ENCODE assay signal across 35 cellular contexts in genomic region chr16:9360075-9360474, GRCh38.
"Had no signal": no experiment of that assay in that cellular context is flagged by ENCODE, and none has a peak within 500 bp of the region (broad histone marks: within the 10 kb centered on the region; RNA-seq: fewer than 3 reads in every experiment).

No MANE protein-coding gene starts in this region.

- H3K27ac ChIP-seq: ascending aorta, brain microvascular endothelial cell, breast epithelium, VCaP had no signal

- H3K36me3 Mint-ChIP-seq: activated CD4-positive, alpha-beta memory T cell treated with anti-CD3 and anti-CD28 coated beads for 36 hours; activated naive CD4-positive, alpha-beta T cell treated with anti-CD3 and anti-CD28 coated beads, Interleukin-2, amount 10 ng/mL, durations not matched to agents 7 days and 5 days; activated naive CD4-positive, alpha-beta T cell treated with anti-CD3 and anti-CD28 coated beads, Interleukin-2, amount 50 U/mL, for 24 hours; activated naive CD8-positive, alpha-beta T cell; activated naive CD8-positive, alpha-beta T cell treated with anti-CD3 and anti-CD28 coated beads, Interleukin-2, amount 10 ng/mL, durations not matched to agents 7 days and 5 days had no signal

- H3K9me3 Mint-ChIP-seq: activated naive CD8-positive, alpha-beta T cell treated with anti-CD3 and anti-CD28 coated beads, Interleukin-2, amount 10 ng/mL, durations not matched to agents 7 days and 5 days had no signal

- H3K36me3 ChIP-seq: ascending aorta, brain microvascular endothelial cell, breast epithelium had no signal

- H3K27ac Mint-ChIP-seq: activated B cell treated with CpG ODN at 0.5 μM for 24 hours; activated CD4-positive, alpha-beta memory T cell treated with anti-CD3 and anti-CD28 coated beads for 36 hours; activated CD4-positive, alpha-beta T cell treated with anti-CD3 and anti-CD28 coated beads, Interleukin-2, amount 10 ng/mL, durations not matched to agents 24 days and 14 days; activated CD8-positive, alpha-beta T cell treated with anti-CD3 and anti-CD28 coated beads for 36 hours; activated naive CD4-positive, alpha-beta T cell treated with anti-CD3 and anti-CD28 coated beads, Interleukin-2, amount 10 ng/mL, durations not matched to agents 7 days and 5 days; activated naive CD4-positive, alpha-beta T cell treated with anti-CD3 and anti-CD28 coated beads, Interleukin-2, amount 50 U/mL, for 24 hours; activated naive CD8-positive, alpha-beta T cell; activated naive CD8-positive, alpha-beta T cell treated with anti-CD3 and anti-CD28 coated beads, Interleukin-2, amount 10 ng/mL, durations not matched to agents 7 days and 5 days; activated naive CD8-positive, alpha-beta T cell treated with anti-CD3 and anti-CD28 coated beads, Interleukin-2, amount 50 U/mL, for 24 hours; activated T-cell treated with anti-CD3 and anti-CD28 coated beads, Interleukin-2, amount 50 U/mL, for 24 hours; activated T-helper 2 cell treated with anti-CD3 and anti-CD28 coated beads, Interferon-gamma antibody, Interleukin-2, Interleukin-4, amounts not matched to agents 10 μg/mL and 5 μg/mL and 100 μg/mL, durations not matched to agents 14 hours and 24 hours and 36 hours; T-helper 1 cell treated with Interleukin-12 subunit alpha and Interleukin-12 subunit beta and Interleukin-4 antibody, amounts not matched to agents 30 μg/mL and 1 μg/mL, for 36 hours; T-helper 2 cell treated with Interferon-gamma antibody and Interleukin-4, amounts not matched to agents 5 μg/mL and 100 μg/mL, for 36 hours had no signal

- H3K27me3 Mint-ChIP-seq: activated CD4-positive, alpha-beta memory T cell treated with anti-CD3 and anti-CD28 coated beads for 36 hours; activated CD4-positive, alpha-beta T cell treated with anti-CD3 and anti-CD28 coated beads, Interleukin-2, amount 10 ng/mL, durations not matched to agents 24 days and 14 days; activated CD8-positive, alpha-beta T cell treated with anti-CD3 and anti-CD28 coated beads for 36 hours; activated naive CD4-positive, alpha-beta T cell treated with anti-CD3 and anti-CD28 coated beads, Interleukin-2, amount 10 ng/mL, durations not matched to agents 7 days and 5 days; activated naive CD4-positive, alpha-beta T cell treated with anti-CD3 and anti-CD28 coated beads, Interleukin-2, amount 50 U/mL, for 24 hours; activated naive CD8-positive, alpha-beta T cell treated with anti-CD3 and anti-CD28 coated beads, Interleukin-2, amount 10 ng/mL, durations not matched to agents 7 days and 5 days; activated naive CD8-positive, alpha-beta T cell treated with anti-CD3 and anti-CD28 coated beads, Interleukin-2, amount 50 U/mL, for 24 hours; activated T-cell treated with anti-CD3 and anti-CD28 coated beads, Interleukin-2, amount 50 U/mL, for 24 hours had no signal

- H3K4me3 ChIP-seq: ascending aorta, breast epithelium had no signal

- ATAC-seq: activated CD8-positive, alpha-beta T cell treated with anti-CD3 and anti-CD28 coated beads for 36 hours; activated naive CD8-positive, alpha-beta T cell treated with anti-CD3 and anti-CD28 coated beads, Interleukin-2, amount 50 U/mL, for 24 hours had no signal

- DNase-seq: activated B cell treated with CpG ODN at 0.5 μM for 24 hours; activated CD4-positive, alpha-beta memory T cell treated with anti-CD3 and anti-CD28 coated beads for 36 hours; activated CD4-positive, alpha-beta T cell treated with anti-CD3 and anti-CD28 coated beads for 4 hours; activated CD4-positive, alpha-beta T cell treated with anti-CD3 and anti-CD28 coated beads, Interleukin-2, amount 10 ng/mL, durations not matched to agents 24 days and 14 days; activated CD4-positive, alpha-beta T cell treated with anti-CD3 and anti-CD28 coated beads, Interleukin-2, amount 50 U/mL, for 1 hour; activated CD4-positive, alpha-beta T cell treated with anti-CD3 and anti-CD28 coated beads, Interleukin-2, amount 50 U/mL, for 4 hours; activated CD4-positive, CD25-positive, alpha-beta regulatory T cell treated with anti-CD3 and anti-CD28 coated beads, Interleukin-2, amount 50 U/mL, for 72 hours; activated CD8-positive, alpha-beta memory T cell treated with anti-CD3 and anti-CD28 coated beads, Interleukin-2, amount 50 U/mL, for 4 hours; activated CD8-positive, alpha-beta T cell treated with anti-CD3 and anti-CD28 coated beads for 36 hours; activated effector memory CD4-positive, alpha-beta T cell treated with Interleukin-2 at 50 U/mL for 16 hours; activated gamma-delta T cell; activated naive CD4-positive, alpha-beta T cell treated with anti-CD3 and anti-CD28 coated beads, Interleukin-2, amount 10 ng/mL, durations not matched to agents 7 days and 5 days; activated naive CD4-positive, alpha-beta T cell treated with Interleukin-2 at 50 U/mL for 16 hours; activated naive CD8-positive, alpha-beta T cell treated with anti-CD3 and anti-CD28 coated beads, Interleukin-2, amount 10 ng/mL, durations not matched to agents 7 days and 5 days; activated naive CD8-positive, alpha-beta T cell treated with anti-CD3 and anti-CD28 coated beads, Interleukin-2, amount 50 U/mL, for 24 hours; activated T-cell treated with anti-CD3 and anti-CD28 coated beads for 4 hours; activated T-cell treated with anti-CD3 and anti-CD28 coated beads, Interleukin-2, amount 50 U/mL, for 24 hours; activated T-cell treated with anti-CD3 and anti-CD28 coated beads, Interleukin-2, amount 50 U/mL, for 48 hours; amygdala; anterior cingulate cortex; brain microvascular endothelial cell; central memory CD4-positive, alpha-beta T cell; SW 1271; T-helper 1 cell; T-helper 2 cell; T-helper 9 cell had no signal

- H3K4me3 Mint-ChIP-seq: activated B cell treated with CpG ODN at 0.5 μM for 24 hours; activated CD4-positive, alpha-beta memory T cell treated with anti-CD3 and anti-CD28 coated beads for 36 hours; activated CD4-positive, alpha-beta T cell treated with anti-CD3 and anti-CD28 coated beads, Interleukin-2, amount 10 ng/mL, durations not matched to agents 24 days and 14 days; activated CD8-positive, alpha-beta T cell treated with anti-CD3 and anti-CD28 coated beads for 36 hours; activated naive CD4-positive, alpha-beta T cell treated with anti-CD3 and anti-CD28 coated beads, Interleukin-2, amount 10 ng/mL, durations not matched to agents 7 days and 5 days; activated naive CD4-positive, alpha-beta T cell treated with anti-CD3 and anti-CD28 coated beads, Interleukin-2, amount 50 U/mL, for 24 hours; activated naive CD8-positive, alpha-beta T cell; activated naive CD8-positive, alpha-beta T cell treated with anti-CD3 and anti-CD28 coated beads, Interleukin-2, amount 10 ng/mL, durations not matched to agents 7 days and 5 days; activated naive CD8-positive, alpha-beta T cell treated with anti-CD3 and anti-CD28 coated beads, Interleukin-2, amount 50 U/mL, for 24 hours; activated T-cell treated with anti-CD3 and anti-CD28 coated beads, Interleukin-2, amount 50 U/mL, for 24 hours; T-helper 1 cell treated with Interleukin-12 subunit alpha and Interleukin-12 subunit beta and Interleukin-4 antibody, amounts not matched to agents 30 μg/mL and 1 μg/mL, for 36 hours; T-helper 2 cell treated with Interferon-gamma antibody and Interleukin-4, amounts not matched to agents 5 μg/mL and 100 μg/mL, for 36 hours had no signal

- FAIRE-seq: TTC549 had no signal

- H3K4me1 Mint-ChIP-seq: activated B cell treated with CpG ODN at 0.5 μM for 24 hours; activated CD4-positive, alpha-beta T cell treated with anti-CD3 and anti-CD28 coated beads, Interleukin-2, amount 10 ng/mL, durations not matched to agents 24 days and 14 days; activated naive CD4-positive, alpha-beta T cell treated with anti-CD3 and anti-CD28 coated beads, Interleukin-2, amount 10 ng/mL, durations not matched to agents 7 days and 5 days; activated naive CD4-positive, alpha-beta T cell treated with anti-CD3 and anti-CD28 coated beads, Interleukin-2, amount 50 U/mL, for 24 hours; activated naive CD8-positive, alpha-beta T cell treated with anti-CD3 and anti-CD28 coated beads, Interleukin-2, amount 10 ng/mL, durations not matched to agents 7 days and 5 days; activated naive CD8-positive, alpha-beta T cell treated with anti-CD3 and anti-CD28 coated beads, Interleukin-2, amount 50 U/mL, for 24 hours had no signal

- H3K27me3 ChIP-seq: ascending aorta, brain microvascular endothelial cell, breast epithelium had no signal
